21 cellular contexts compared by ENCODE assay signal in genomic region chr1:78497196-78497595, GRCh38. TPM values are rescaled to one million over a fixed set of nuclear protein-coding genes. Genes with fewer than 3 reads are reported as not detected.
DNase-seq lines count a peak whose midpoint lies in the region; ATAC-seq, FAIRE-seq and TF ChIP-seq lines count a peak whose summit lies in the region.
"Had no signal": no experiment of that assay in that cellular context is flagged by ENCODE, and none has a peak within 500 bp of the region (broad histone marks: within the 10 kb centered on the region; RNA-seq: fewer than 3 reads in every experiment).

No MANE protein-coding gene starts in this region.

- H3K79me2 ChIP-seq in GM23248 (ENCODE audit: insufficient read depth): no peaks in the 10 kb centered on the region

- ATAC-seq in HG02840 (IDR thresholded peaks at IDR 0.05; ENCODE audit: low FRiP score, unreplicated experiment): no peak
- ATAC-seq: activated CD8-positive, alpha-beta memory T cell treated with anti-CD3 and anti-CD28 coated beads, Interleukin-2, amount 10 ng/mL, durations not matched to agents 7 days and 5 days had no signal

- TF ChIP-seq POLR2A in spleen (IDR thresholded peaks at IDR 0.05): no peak

- H3K9me2 ChIP-seq in GM23248 (ENCODE audit: insufficient read depth): no peaks in the 10 kb centered on the region

- WGBS in GM23248 (ENCODE audit: low coverage in 1 of 2, low lambda C conversion rate in 2 of 2, missing lambda C conversion rate in 2 of 2), 2 experiments: 2 to 3% methylated on average over 4 of the region's 4 CpGs
- 79 to 87% (median 84%) methylated on average over 4 of the region's 4 CpGs for WGBS in spleen, 5 donors

- H3K4me1 ChIP-seq in GM23248 (ENCODE audit: insufficient read depth): peaks cover 34% of the 10 kb centered on the region
- H3K4me1 ChIP-seq in spleen: no peaks in the 10 kb centered on the region

- H3K27ac ChIP-seq in GM23248 (no peak overlapping the region), WERI-Rb-1 (0 out of 2 replicates have a peak overlapping the region, but pooled peaks have one; percentile 9), spleen (no peak overlapping the region)
- H3K27ac ChIP-seq: stomach had no signal

- FAIRE-seq in islet of Langerhans (lab: Jason Lieb, UNC): peak; percentile 82
- FAIRE-seq: A204.1, kidney had no signal

- H2AFZ ChIP-seq in GM23248: no peak overlapping the region

- in situ Hi-C loops in GM23248 (cut with MboI): no loop called here

- H3K4me3 ChIP-seq in GM23248 (peak overlapping the region; percentile 53), WERI-Rb-1 (ENCODE audit: low read depth, low read length) (no peak overlapping the region), spleen (peak overlapping the region in 1 of 8 donors; percentile 2)
- H3K4me3 ChIP-seq: lung, stomach had no signal

- peaks cover 13% of the 10 kb centered on the region; the same call in 1 of the 2 replicates for H3F3A ChIP-seq in GM23248 (ENCODE audit: insufficient read depth)

- no peak overlapping the region for H3K9ac ChIP-seq in GM23248

- H3K4me2 ChIP-seq in GM23248 (ENCODE audit: unreplicated experiment): peak overlapping the region; percentile 69

- intact Hi-C loops in spleen (cut with DNase I; ENCODE audit: low total_unique reads): no loop called here

- DNase-seq in A172 (ENCODE audit: low spot score) (peak; percentile 34), GM23248 (peak; percentile 50), WERI-Rb-1 (no peak), spleen (no peak), putamen (ENCODE audit: low spot score) (no peak)
- DNase-seq in stimulated activated CD8-positive, alpha-beta memory T cell treated with anti-CD3 and anti-CD28 coated beads, Interleukin-4, amount 100 ng/mL, for 48 hours: no peak
- DNase-seq: activated CD4-positive, alpha-beta T cell treated with anti-CD3 and anti-CD28 coated beads for 4 hours; activated CD8-positive, alpha-beta memory T cell treated with anti-CD3 and anti-CD28 coated beads, Interleukin-2, amount 10 ng/mL, durations not matched to agents 7 days and 5 days; activated naive CD4-positive, alpha-beta T cell treated with anti-CD3 and anti-CD28 coated beads, Interleukin-2, amount 50 U/mL, for 16 hours; anterior cingulate cortex; C1 segment of cervical spinal cord; H9; KG1; kidney; NCI-H1694 treated with DMSO at 0.1 percent for 48 hours; stomach had no signal

- no peaks in the 10 kb centered on the region for H3K27me3 ChIP-seq in GM23248 (replicated peaks; ENCODE audit: insufficient read depth)
- no peaks in the 10 kb centered on the region for H3K27me3 ChIP-seq in WERI-Rb-1 (ENCODE audit: insufficient read depth, low read depth, severe bottlenecking)
- H3K27me3 ChIP-seq in spleen (replicated peaks in 1 of 7): peaks cover 0 to 6% (median 0%) of the 10 kb centered on the region in 7 donors

- H4K20me1 ChIP-seq in GM23248 (ENCODE audit: insufficient read depth): no peaks in the 10 kb centered on the region

- H3K9me3 ChIP-seq in GM23248 (ENCODE audit: low read depth) (no peaks in the 10 kb centered on the region), WERI-Rb-1 (ENCODE audit: severe bottlenecking) (no peaks in the 10 kb centered on the region), spleen (no peaks in the 10 kb centered on the region)
- H3K9me3 ChIP-seq: stomach had no signal

- TF ChIP-seq CTCF in WERI-Rb-1 (IDR thresholded peaks at IDR 0.05; ENCODE audit: low read depth, low read length) (no peak), spleen (IDR thresholded peaks at IDR 0.05 in 8 of 11, conservative IDR thresholded peaks at IDR 0.05 in 3 of 11) (no peak)

- H3K36me3 ChIP-seq in GM23248 (ENCODE audit: low read depth): no peaks in the 10 kb centered on the region
- H3K36me3 ChIP-seq in WERI-Rb-1: no peaks in the 10 kb centered on the region
- no peaks in the 10 kb centered on the region for H3K36me3 ChIP-seq in spleen
- H3K36me3 ChIP-seq: stomach had no signal

RNA-seq across cellular contexts. Expression of gene PTGFR, which starts 6.4 kb away (rescaled TPM):
- total RNA-seq in A172 (2014; rRNA removed; shearing (Covaris generic)): 11.0 and 12.0 TPM in 2 replicates
- total RNA-seq in GM23248 (2014; rRNA removed; shearing (Covaris generic)): 11.9 and 13.3 TPM in 2 replicates
- polyA plus RNA-seq in GM23248 (2016; fragmentation: Nextera tagmentation; extraction: Ambion mirVana) (7.8 and 8.3 TPM in 2 replicates), spleen (under 1 TPM; 0.28 to 0.42 (median 0.32) TPM)
- total RNA-seq in spleen: 1 to 10 TPM in 1 of 7 donors, under 1 TPM in 6; 0.30 to 2.4 (median 0.57) TPM
- total RNA-seq: activated CD8-positive, alpha-beta memory T cell treated with anti-CD3 and anti-CD28 coated beads, Interleukin-2, amount 10 ng/mL, durations not matched to agents 7 days and 5 days; H9; T-helper 1 cell treated with Interleukin-12 subunit alpha and Interleukin-12 subunit beta and Interleukin-4 antibody, amounts not matched to agents 30 ng/mL and 1 ng/mL, for 36 hours had no signal

Comparison
In these comparisons a context has a peak if more than half of its experiments do, and no peak if none do; other contexts are left out.
1. DNase-seq: peak in A172 (single experiment) and GM23248 (single experiment); none in WERI-Rb-1 (single experiment), spleen (single experiment), putamen (single experiment) and stimulated activated CD8-positive, alpha-beta memory T cell treated with anti-CD3 and anti-CD28 coated beads, Interleukin-4, amount 100 ng/mL, for 48 hours (single experiment).